Comparison of ENCODE assay signal across 8 cellular contexts in the genomic region with DNA sequence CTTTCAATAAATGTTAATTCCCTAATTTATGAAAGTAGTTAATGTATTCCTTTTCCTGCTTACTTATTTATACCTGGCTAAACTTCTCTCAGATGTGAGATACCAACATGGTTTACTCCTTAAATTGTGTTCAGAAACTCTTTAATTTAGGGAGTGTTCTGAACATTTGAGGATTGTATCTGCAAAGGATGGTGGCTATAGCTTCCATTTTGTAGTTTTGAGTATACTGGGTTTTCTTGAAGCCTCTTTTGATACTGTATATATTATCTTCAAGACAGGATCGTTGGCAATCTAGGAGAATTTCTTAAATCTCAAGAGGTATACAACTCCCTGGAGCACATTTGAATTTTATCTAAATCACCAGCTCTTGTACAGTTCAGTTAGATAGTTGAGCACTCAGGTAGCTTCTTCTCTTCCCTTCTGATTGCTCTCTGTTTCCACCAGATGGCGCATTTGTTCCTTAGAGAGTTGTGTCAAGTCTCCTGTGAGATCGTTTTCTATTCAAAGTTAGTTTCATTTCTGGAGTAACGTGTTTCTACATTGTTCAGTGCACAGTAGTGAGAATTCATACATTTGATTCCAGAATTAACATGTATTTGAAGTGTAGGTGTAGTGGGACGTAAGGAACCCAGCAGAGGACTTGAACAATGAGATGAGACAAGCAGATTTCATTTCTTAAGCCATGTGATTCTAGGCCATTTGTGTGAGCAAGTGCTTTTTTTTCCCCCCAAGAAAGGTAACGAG.
DNase-seq lines count a peak whose midpoint lies in the region; ATAC-seq lines count a peak whose summit lies in the region.
"Not testable (repeated sequence)": the region's sequence is repeated elsewhere in the genome, so short reads cannot be mapped to it uniquely, and the experiment has no call there.

No MANE protein-coding gene starts in this region.

- intact Hi-C loops in head of caudate nucleus (cut with DNase I): not testable (repeated sequence)

- ATAC-seq in GM18517 (IDR thresholded peaks at IDR 0.05; ENCODE audit: unreplicated experiment) (peak; percentile 85), HG02885 (IDR thresholded peaks at IDR 0.05; ENCODE audit: poor library complexity, unreplicated experiment) (peak; percentile 70)

- DNase-seq in ACHN (peak; percentile 81), NCI-H146 treated with DMSO at 0.1 percent for 48 hours (lab: John Stamatoyannopoulos, UW; ENCODE audit: unreplicated experiment) (peak; percentile 12), SW480 (ENCODE audit: low spot score) (peak; percentile 56), amniotic epithelial cell (ENCODE audit: low read depth) (peak; percentile 65), head of caudate nucleus (peak in 24 of 42 donors; percentile 11 to 77 (median 47)), pons (ENCODE audit: low spot score) (peak; percentile 76)

- in situ Hi-C loops in ACHN (cut with HindIII; ENCODE audit: low pct_ligation_motif_present, low pct_unique_long_range_greater_than_20kb, low sequenced_read_pairs): not testable (repeated sequence)

Comparison
In these comparisons a context has a peak if more than half of its experiments do, and no peak if none do; other contexts are left out.
1. Peak in every context shown above with its lines: DNase-seq and ATAC-seq.
2. DNase-seq: peak in every context shown above with its lines; median percentile 81 in ACHN; 76 in pons; 65 in amniotic epithelial cell; 56 in SW480; 47 in head of caudate nucleus; 12 in NCI-H146 treated with DMSO at 0.1 percent for 48 hours.